ENCODE assay signal across 4 cellular contexts in genomic region chr21:40788635-40789034, GRCh38.
TF ChIP-seq lines count a peak whose summit lies in the region.

No MANE protein-coding gene starts in this region.

TF ChIP-seq in HepG2, 621 proteins besides CTCF, POLR2A, EP300 and RAD21:
- peak; percentile 50; the same call in 1 of the 2 replicates for TF ChIP-seq MAFF (IDR thresholded peaks at IDR 0.05; ENCODE audit: low read depth, low read length)
- TF ChIP-seq ZNF589 (CRISPR knock-in tag; conservative IDR thresholded peaks at IDR 0.05) = no peak
- peak in 1 of 2 experiments; percentile 65; a peak in 3 of 4 replicates for TF ChIP-seq MAFK (conservative IDR thresholded peaks at IDR 0.05 in 1 of 2, IDR thresholded peaks at IDR 0.05 in 1 of 2; ENCODE audit: low read length in 2 of 2)

TF ChIP-seq in A549, 52 proteins besides CTCF, POLR2A, EP300 and RAD21:
- TF ChIP-seq FOXS1 (CRISPR knock-in tag; IDR thresholded peaks at IDR 0.05) = no peak
- TF ChIP-seq MAFK (IDR thresholded peaks at IDR 0.05; ENCODE audit: partially characterized antibody) = peak; percentile 23
- TF ChIP-seq BCL3 (IDR thresholded peaks at IDR 0.05) = no peak
- no peak for TF ChIP-seq EHMT2 (IDR thresholded peaks at IDR 0.05; ENCODE audit: low read depth)

TF ChIP-seq in IMR-90, 13 proteins besides CTCF, POLR2A, EP300 and RAD21:
- TF ChIP-seq MAZ (IDR thresholded peaks at IDR 0.05; ENCODE audit: borderline replicate concordance, low read depth, low read length) (no peak), CEBPB (IDR thresholded peaks at IDR 0.05; ENCODE audit: low read depth, low read length) (no peak), MAFK (IDR thresholded peaks at IDR 0.05; ENCODE audit: low read depth, low read length) (peak; percentile 45), FOS (IDR thresholded peaks at IDR 0.05; ENCODE audit: low read depth, low read length) (no peak)

TF ChIP-seq in K562, 482 proteins besides CTCF, POLR2A, EP300 and RAD21:
- peak; percentile 21; the same call in 1 of the 2 replicates for TF ChIP-seq ZNF316 (IDR thresholded peaks at IDR 0.05)
- TF ChIP-seq E2F5 (CRISPR knock-in tag; IDR thresholded peaks at IDR 0.05) = no peak
